In genomic region chr4:1899149-1900086, GRCh38 we compare ENCODE assay signal across 2 cellular contexts.
TF ChIP-seq lines count a peak whose summit lies in the region.

No MANE protein-coding gene starts in this region.

TF ChIP-seq in A549, 52 proteins besides CTCF, POLR2A, EP300 and RAD21 (continued from another document):
- TF ChIP-seq, protein P1, sequence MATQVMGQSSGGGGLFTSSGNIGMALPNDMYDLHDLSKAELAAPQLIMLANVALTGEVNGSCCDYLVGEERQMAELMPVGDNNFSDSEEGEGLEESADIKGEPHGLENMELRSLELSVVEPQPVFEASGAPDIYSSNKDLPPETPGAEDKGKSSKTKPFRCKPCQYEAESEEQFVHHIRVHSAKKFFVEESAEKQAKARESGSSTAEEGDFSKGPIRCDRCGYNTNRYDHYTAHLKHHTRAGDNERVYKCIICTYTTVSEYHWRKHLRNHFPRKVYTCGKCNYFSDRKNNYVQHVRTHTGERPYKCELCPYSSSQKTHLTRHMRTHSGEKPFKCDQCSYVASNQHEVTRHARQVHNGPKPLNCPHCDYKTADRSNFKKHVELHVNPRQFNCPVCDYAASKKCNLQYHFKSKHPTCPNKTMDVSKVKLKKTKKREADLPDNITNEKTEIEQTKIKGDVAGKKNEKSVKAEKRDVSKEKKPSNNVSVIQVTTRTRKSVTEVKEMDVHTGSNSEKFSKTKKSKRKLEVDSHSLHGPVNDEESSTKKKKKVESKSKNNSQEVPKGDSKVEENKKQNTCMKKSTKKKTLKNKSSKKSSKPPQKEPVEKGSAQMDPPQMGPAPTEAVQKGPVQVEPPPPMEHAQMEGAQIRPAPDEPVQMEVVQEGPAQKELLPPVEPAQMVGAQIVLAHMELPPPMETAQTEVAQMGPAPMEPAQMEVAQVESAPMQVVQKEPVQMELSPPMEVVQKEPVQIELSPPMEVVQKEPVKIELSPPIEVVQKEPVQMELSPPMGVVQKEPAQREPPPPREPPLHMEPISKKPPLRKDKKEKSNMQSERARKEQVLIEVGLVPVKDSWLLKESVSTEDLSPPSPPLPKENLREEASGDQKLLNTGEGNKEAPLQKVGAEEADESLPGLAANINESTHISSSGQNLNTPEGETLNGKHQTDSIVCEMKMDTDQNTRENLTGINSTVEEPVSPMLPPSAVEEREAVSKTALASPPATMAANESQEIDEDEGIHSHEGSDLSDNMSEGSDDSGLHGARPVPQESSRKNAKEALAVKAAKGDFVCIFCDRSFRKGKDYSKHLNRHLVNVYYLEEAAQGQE (IDR thresholded peaks at IDR 0.05) = no peak
- no peak for TF ChIP-seq ZSCAN20 (CRISPR knock-in tag; IDR thresholded peaks at IDR 0.05)
- TF ChIP-seq ZC3H11A (IDR thresholded peaks at IDR 0.05) = peak; percentile 5; the same call in 1 of the 2 replicates
- no peak for TF ChIP-seq RFX5 (IDR thresholded peaks at IDR 0.05)
- 0 out of 2 replicates have a peak, but pooled peaks have one; percentile 35 for TF ChIP-seq MYC (IDR thresholded peaks at IDR 0.05; ENCODE audit: borderline replicate concordance, low read length)
- peak; percentile 42 for TF ChIP-seq SMC3 (IDR thresholded peaks at IDR 0.05)
TF ChIP-seq in A549: peak in this region for 3.

TF ChIP-seq in HepG2, 621 proteins besides CTCF, POLR2A, EP300 and RAD21 (continued from another document and continues in another):
- TF ChIP-seq ZNF335 (CRISPR knock-in tag; IDR thresholded peaks at IDR 0.05) (0 out of 2 replicates have a peak, but pooled peaks have one; percentile 44), NR2F6 (IDR thresholded peaks at IDR 0.05) (peak; percentile 62), NR2F6 (CRISPR knock-in tag; IDR thresholded peaks at IDR 0.05) (peak; percentile 62), TRIM22 (IDR thresholded peaks at IDR 0.05) (no peak), CEBPG (CRISPR knock-in tag; IDR thresholded peaks at IDR 0.05) (0 out of 2 replicates have a peak, but pooled peaks have one; percentile 6), ZNF510 (CRISPR knock-in tag; IDR thresholded peaks at IDR 0.05; ENCODE audit: low read depth) (0 out of 2 replicates have a peak, but pooled peaks have one; percentile 42), ZNF34 (CRISPR knock-in tag; IDR thresholded peaks at IDR 0.05; ENCODE audit: borderline replicate concordance) (0 out of 2 replicates have a peak, but pooled peaks have one; percentile 42), KAT2B (IDR thresholded peaks at IDR 0.05; ENCODE audit: borderline replicate concordance, low read depth, low read length) (no peak), MTA1 (CRISPR knock-in tag; IDR thresholded peaks at IDR 0.05; ENCODE audit: borderline replicate concordance) (0 out of 2 replicates have a peak, but pooled peaks have one; percentile 28), ZNF687 (CRISPR knock-in tag; IDR thresholded peaks at IDR 0.05) (peak; percentile 76), SOX6 (IDR thresholded peaks at IDR 0.05) (no peak), SOX6 (CRISPR knock-in tag; IDR thresholded peaks at IDR 0.05) (0 out of 2 replicates have a peak, but pooled peaks have one; percentile 11), ZNF792 (CRISPR knock-in tag; IDR thresholded peaks at IDR 0.05) (peak; percentile 48; the same call in 1 of the 2 replicates), STAG1 (CRISPR knock-in tag; IDR thresholded peaks at IDR 0.05) (peak; percentile 86), GATAD1 (CRISPR knock-in tag; IDR thresholded peaks at IDR 0.05) (0 out of 2 replicates have a peak, but pooled peaks have one; percentile 13), E2F2 (CRISPR knock-in tag; IDR thresholded peaks at IDR 0.05; ENCODE audit: borderline replicate concordance) (no peak), SAP130 (CRISPR knock-in tag; IDR thresholded peaks at IDR 0.05; ENCODE audit: low read depth) (peak; percentile 47; the same call in 1 of the 2 replicates), REPIN1 (CRISPR knock-in tag; IDR thresholded peaks at IDR 0.05; ENCODE audit: borderline replicate concordance, low read depth) (no peak), YY1 (IDR thresholded peaks at IDR 0.05; ENCODE audit: insufficient read depth, insufficient replicate concordance, low read depth, low read length) (peak; percentile 17), HDAC1 (CRISPR knock-in tag; IDR thresholded peaks at IDR 0.05) (0 out of 2 replicates have a peak, but pooled peaks have one; percentile 30), SMC3 (IDR thresholded peaks at IDR 0.05; ENCODE audit: low read length) (peak; percentile 82), XRCC5 (optimal IDR thresholded peaks at IDR 0.05; ENCODE audit: low read length) (peak; percentile 61), GATAD2A (CRISPR knock-in tag; IDR thresholded peaks at IDR 0.05) (0 out of 2 replicates have a peak, but pooled peaks have one; percentile 14), ZNF17 (CRISPR knock-in tag; IDR thresholded peaks at IDR 0.05) (no peak), IKZF1 (IDR thresholded peaks at IDR 0.05) (no peak), RXRA (CRISPR knock-in tag; IDR thresholded peaks at IDR 0.05) (0 out of 2 replicates have a peak, but pooled peaks have one; percentile 30), HINFP (CRISPR knock-in tag; IDR thresholded peaks at IDR 0.05; ENCODE audit: low read depth) (0 out of 2 replicates have a peak, but pooled peaks have one; percentile 33), ZNF605 (CRISPR knock-in tag; IDR thresholded peaks at IDR 0.05) (no peak), DDIT3 (CRISPR knock-in tag; IDR thresholded peaks at IDR 0.05) (no peak), FOXP1 (IDR thresholded peaks at IDR 0.05) (no peak), FOXP1 (CRISPR knock-in tag; IDR thresholded peaks at IDR 0.05) (no peak), KDM2A (CRISPR knock-in tag; IDR thresholded peaks at IDR 0.05; ENCODE audit: borderline replicate concordance, low read depth) (peak; percentile 71; the same call in 1 of the 2 replicates), ZNF773 (CRISPR knock-in tag; IDR thresholded peaks at IDR 0.05; ENCODE audit: borderline replicate concordance) (no peak)
- TF ChIP-seq, protein P2, sequence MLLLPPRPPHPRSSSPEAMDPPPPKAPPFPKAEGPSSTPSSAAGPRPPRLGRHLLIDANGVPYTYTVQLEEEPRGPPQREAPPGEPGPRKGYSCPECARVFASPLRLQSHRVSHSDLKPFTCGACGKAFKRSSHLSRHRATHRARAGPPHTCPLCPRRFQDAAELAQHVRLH (CRISPR knock-in tag; IDR thresholded peaks at IDR 0.05; ENCODE audit: borderline replicate concordance, low read depth) = peak; percentile 52; the same call in 1 of the 2 replicates
- TF ChIP-seq, protein P3, sequence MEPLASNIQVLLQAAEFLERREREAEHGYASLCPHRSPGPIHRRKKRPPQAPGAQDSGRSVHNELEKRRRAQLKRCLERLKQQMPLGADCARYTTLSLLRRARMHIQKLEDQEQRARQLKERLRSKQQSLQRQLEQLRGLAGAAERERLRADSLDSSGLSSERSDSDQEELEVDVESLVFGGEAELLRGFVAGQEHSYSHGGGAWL (CRISPR knock-in tag; IDR thresholded peaks at IDR 0.05) = no peak
- TF ChIP-seq, protein P4, sequence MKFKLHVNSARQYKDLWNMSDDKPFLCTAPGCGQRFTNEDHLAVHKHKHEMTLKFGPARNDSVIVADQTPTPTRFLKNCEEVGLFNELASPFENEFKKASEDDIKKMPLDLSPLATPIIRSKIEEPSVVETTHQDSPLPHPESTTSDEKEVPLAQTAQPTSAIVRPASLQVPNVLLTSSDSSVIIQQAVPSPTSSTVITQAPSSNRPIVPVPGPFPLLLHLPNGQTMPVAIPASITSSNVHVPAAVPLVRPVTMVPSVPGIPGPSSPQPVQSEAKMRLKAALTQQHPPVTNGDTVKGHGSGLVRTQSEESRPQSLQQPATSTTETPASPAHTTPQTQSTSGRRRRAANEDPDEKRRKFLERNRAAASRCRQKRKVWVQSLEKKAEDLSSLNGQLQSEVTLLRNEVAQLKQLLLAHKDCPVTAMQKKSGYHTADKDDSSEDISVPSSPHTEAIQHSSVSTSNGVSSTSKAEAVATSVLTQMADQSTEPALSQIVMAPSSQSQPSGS (CRISPR knock-in tag; IDR thresholded peaks at IDR 0.05) = peak; percentile 38; the same call in 1 of the 2 replicates
- TF ChIP-seq, protein P5, sequence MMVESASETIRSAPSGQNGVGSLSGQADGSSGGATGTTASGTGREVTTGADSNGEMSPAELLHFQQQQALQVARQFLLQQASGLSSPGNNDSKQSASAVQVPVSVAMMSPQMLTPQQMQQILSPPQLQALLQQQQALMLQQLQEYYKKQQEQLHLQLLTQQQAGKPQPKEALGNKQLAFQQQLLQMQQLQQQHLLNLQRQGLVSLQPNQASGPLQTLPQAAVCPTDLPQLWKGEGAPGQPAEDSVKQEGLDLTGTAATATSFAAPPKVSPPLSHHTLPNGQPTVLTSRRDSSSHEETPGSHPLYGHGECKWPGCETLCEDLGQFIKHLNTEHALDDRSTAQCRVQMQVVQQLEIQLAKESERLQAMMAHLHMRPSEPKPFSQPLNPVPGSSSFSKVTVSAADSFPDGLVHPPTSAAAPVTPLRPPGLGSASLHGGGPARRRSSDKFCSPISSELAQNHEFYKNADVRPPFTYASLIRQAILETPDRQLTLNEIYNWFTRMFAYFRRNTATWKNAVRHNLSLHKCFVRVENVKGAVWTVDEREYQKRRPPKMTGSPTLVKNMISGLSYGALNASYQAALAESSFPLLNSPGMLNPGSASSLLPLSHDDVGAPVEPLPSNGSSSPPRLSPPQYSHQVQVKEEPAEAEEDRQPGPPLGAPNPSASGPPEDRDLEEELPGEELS (CRISPR knock-in tag; IDR thresholded peaks at IDR 0.05) = no peak
- TF ChIP-seq, protein P6, sequence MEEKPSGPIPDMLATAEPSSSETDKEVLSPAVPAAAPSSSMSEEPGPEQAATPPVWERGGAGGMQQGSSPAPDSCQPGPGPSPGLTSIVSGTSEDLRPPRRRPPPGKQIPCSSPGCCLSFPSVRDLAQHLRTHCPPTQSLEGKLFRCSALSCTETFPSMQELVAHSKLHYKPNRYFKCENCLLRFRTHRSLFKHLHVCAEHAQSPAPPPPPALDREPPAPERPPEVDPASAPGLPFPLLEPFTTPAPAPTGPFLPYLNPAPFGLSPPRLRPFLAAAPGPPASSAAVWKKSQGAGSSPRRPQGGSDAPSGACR (CRISPR knock-in tag; IDR thresholded peaks at IDR 0.05) = no peak
